20 cellular contexts compared by ENCODE assay signal in genomic region chr4:183831026-183831446, GRCh38.
DNase-seq lines count a peak whose midpoint lies in the region; ATAC-seq and TF ChIP-seq lines count a peak whose summit lies in the region.
"Had no signal": no experiment of that assay in that cellular context is flagged by ENCODE, and none has a peak within 500 bp of the region (broad histone marks: within the 10 kb centered on the region; RNA-seq: fewer than 3 reads in every experiment).

No MANE protein-coding gene starts in this region.

- H3K4me1 ChIP-seq in breast epithelium (no peaks in the 10 kb centered on the region), mucosa of descending colon (ENCODE audit: low read depth) (peaks cover 12% of the 10 kb centered on the region), upper lobe of left lung (peaks cover 19 to 39% (median 23%) of the 10 kb centered on the region in 4 donors), neuronal stem cell (ENCODE audit: control insufficient read depth in 2 of 2, insufficient read depth in 1 of 2, low read depth in 1 of 2, low read length in 2 of 2) (peaks cover 0 to 2% of the 10 kb centered on the region in 2 donors)

- no peak overlapping the region for H4K91ac ChIP-seq in neuronal stem cell (ENCODE audit: low read depth, low read length, poor library complexity)

- intact Hi-C loops in breast epithelium (cut with DNase I; ENCODE audit: low total_unique reads) (no loop called here), MCF 10A (cut with micrococcal nuclease) (no loop called here), left cardiac atrium (cut with DNase I) (no loop called here), mucosa of descending colon (cut with DNase I, micrococcal nuclease) (no loop called here)

- H2AK5ac ChIP-seq in neuronal stem cell (ENCODE audit: low read depth, low read length), result no peak overlapping the region

- no peaks in the 10 kb centered on the region for H3K9me3 ChIP-seq in breast epithelium
- no peaks in the 10 kb centered on the region for H3K9me3 ChIP-seq in mucosa of descending colon
- H3K9me3 ChIP-seq in upper lobe of left lung, result no peaks in the 10 kb centered on the region
- no peaks in the 10 kb centered on the region for H3K9me3 ChIP-seq in neuronal stem cell (replicated peaks in 1 of 2; ENCODE audit: control insufficient read depth in 2 of 2, insufficient read depth in 1 of 2, low read depth in 1 of 2, low read length in 2 of 2)
- H3K9me3 ChIP-seq: esophagus muscularis mucosa had no signal

- no peak for DNase-seq in breast epithelium (ENCODE audit: low spot score in 2 of 2)
- no peak for DNase-seq in MCF 10A (ENCODE audit: unreplicated experiment)
- DNase-seq in left cardiac atrium, result no peak
- no peak for DNase-seq in mucosa of descending colon
- DNase-seq in upper lobe of left lung, result no peak
- no peak for DNase-seq in CD1c-positive myeloid dendritic cell (ENCODE audit: extremely low spot score)
- DNase-seq in NCI-H510A treated with DMSO at 0.1 percent for 48 hours (lab: John Stamatoyannopoulos, UW), result no peak
- no peak for DNase-seq in neuronal stem cell (ENCODE audit: low spot score)
- DNase-seq: activated CD4-positive, alpha-beta memory T cell treated with anti-CD3 and anti-CD28 coated beads, Interleukin-2, amount 10 ng/mL, durations not matched to agents 7 days and 5 days; activated gamma-delta T cell treated with Interleukin-2 at 50 U/mL for 16 hours; central memory CD4-positive, alpha-beta T cell; H7; NCI-H1092 treated with DMSO at 0.1 percent for 48 hours; NCI-H2081 treated with DMSO at 0.1 percent for 48 hours; NCI-H510A; RPMI8226; stimulated activated naive CD8-positive, alpha-beta T cell treated with anti-CD3 and anti-CD28 coated beads, Interleukin-15, amount 100 ng/mL, for 72 hours had no signal

- H3K27ac ChIP-seq in breast epithelium (peak overlapping the region; percentile 1 to 3), upper lobe of left lung (peak overlapping the region in 2 of 4 donors; percentile 12 to 63), neuronal stem cell (replicated peaks; ENCODE audit: low read length) (no peak overlapping the region)
- H3K27ac ChIP-seq: 22Rv1, esophagus muscularis mucosa, KMS-11 had no signal

- H2BK15ac ChIP-seq in neuronal stem cell (ENCODE audit: low read length), result no peak overlapping the region

- no peak overlapping the region for H2BK5ac ChIP-seq in neuronal stem cell (ENCODE audit: low read length)

- H3K9me3 Mint-ChIP-seq in MCF 10A (ENCODE audit: unreplicated experiment), result no peaks in the 10 kb centered on the region
- H3K9me3 Mint-ChIP-seq: activated CD4-positive, alpha-beta memory T cell treated with anti-CD3 and anti-CD28 coated beads, Interleukin-2, amount 10 ng/mL, durations not matched to agents 7 days and 5 days; stimulated activated naive CD8-positive, alpha-beta T cell treated with anti-CD3 and anti-CD28 coated beads, Interleukin-15, amount 100 ng/mL, for 72 hours had no signal

- CTCF ChIA-PET in MCF 10A (lab: Yijun Ruan, JAX), result interaction anchor here (1.1 to 1.2 kb wide), 2 partner anchors 9 to 338 kb away, joined by 3 to 6 read pairs; no protein-coding TSS in a partner anchor

- H3K4me3 Mint-ChIP-seq in MCF 10A (ENCODE audit: unreplicated experiment), result no peak overlapping the region
- H3K4me3 Mint-ChIP-seq: activated CD4-positive, alpha-beta memory T cell treated with anti-CD3 and anti-CD28 coated beads, Interleukin-2, amount 10 ng/mL, durations not matched to agents 7 days and 5 days; stimulated activated naive CD8-positive, alpha-beta T cell treated with anti-CD3 and anti-CD28 coated beads, Interleukin-15, amount 100 ng/mL, for 72 hours had no signal

- no peak overlapping the region for H3K9ac ChIP-seq in neuronal stem cell (ENCODE audit: low read depth, low read length, poor library complexity)
- H3K9ac ChIP-seq: KMS-11 had no signal

- H2BK120ac ChIP-seq in neuronal stem cell (ENCODE audit: low read depth, low read length), result no peak overlapping the region

- H3K4ac ChIP-seq in neuronal stem cell (ENCODE audit: low read length), result no peak overlapping the region

- TF ChIP-seq POLR2A in breast epithelium (IDR thresholded peaks at IDR 0.05) (no peak), upper lobe of left lung (IDR thresholded peaks at IDR 0.05) (no peak)

- H3K14ac ChIP-seq in neuronal stem cell (ENCODE audit: low read length), result no peak overlapping the region

- no peak for TF ChIP-seq CTCF in breast epithelium (IDR thresholded peaks at IDR 0.05)
- TF ChIP-seq CTCF in MCF 10A (IDR thresholded peaks at IDR 0.05; ENCODE audit: unreplicated experiment), result no peak
- no peak for TF ChIP-seq CTCF in mucosa of descending colon (IDR thresholded peaks at IDR 0.05)
- TF ChIP-seq CTCF in upper lobe of left lung (IDR thresholded peaks at IDR 0.05), result no peak

- peaks cover 23% of the 10 kb centered on the region for H3K4me1 Mint-ChIP-seq in MCF 10A (ENCODE audit: insufficient read depth, unreplicated experiment)

- H3K27me3 ChIP-seq in breast epithelium (no peaks in the 10 kb centered on the region), upper lobe of left lung (no peaks in the 10 kb centered on the region), neuronal stem cell (ENCODE audit: control insufficient read depth in 3 of 3, insufficient read depth in 3 of 3, low read depth in 1 of 3, low read length in 3 of 3) (peaks cover 0 to 12% (median 0%) of the 10 kb centered on the region in 3 experiments)
- H3K27me3 ChIP-seq: esophagus muscularis mucosa had no signal

- H2AFZ ChIP-seq in neuronal stem cell (ENCODE audit: low read length), result no peak overlapping the region

- no peak overlapping the region for H3K4me2 ChIP-seq in neuronal stem cell (ENCODE audit: insufficient read depth, low read length, poor library complexity, severe bottlenecking)
- H3K4me2 ChIP-seq: KMS-11 had no signal

- no peak for TF ChIP-seq EP300 in upper lobe of left lung (IDR thresholded peaks at IDR 0.05)

- H2BK12ac ChIP-seq in neuronal stem cell (ENCODE audit: low read length), result no peak overlapping the region

- no peaks in the 10 kb centered on the region for H3K36me3 ChIP-seq in breast epithelium
- no peaks in the 10 kb centered on the region for H3K36me3 ChIP-seq in mucosa of descending colon (ENCODE audit: low read depth)
- H3K36me3 ChIP-seq in upper lobe of left lung, result no peaks in the 10 kb centered on the region
- H3K36me3 ChIP-seq in neuronal stem cell (replicated peaks in 1 of 2; ENCODE audit: control insufficient read depth in 2 of 2, insufficient read depth in 2 of 2, low read length in 2 of 2), result no peaks in the 10 kb centered on the region
- H3K36me3 ChIP-seq: esophagus muscularis mucosa had no signal

- no peaks in the 10 kb centered on the region for H3K79me1 ChIP-seq in neuronal stem cell (ENCODE audit: low read depth, low read length)

- H4K8ac ChIP-seq in neuronal stem cell (ENCODE audit: low read depth, low read length), result no peak overlapping the region

- H3K23ac ChIP-seq in neuronal stem cell (ENCODE audit: low read depth, low read length, poor library complexity), result no peak overlapping the region

- 24 to 37% methylated on average over 9 of the region's 9 CpGs for WGBS in upper lobe of left lung, 2 donors
- WGBS in neuronal stem cell (ENCODE audit: extremely low coverage in 2 of 2, insufficient read length in 2 of 2, insufficient replicate concordance in 1 of 2), 2 donors, result no CpG with 5 or more reads among the region's 9 CpGs

- H3K27ac Mint-ChIP-seq in MCF 10A (ENCODE audit: low read depth, unreplicated experiment), result no peak overlapping the region
- H3K27ac Mint-ChIP-seq: activated CD4-positive, alpha-beta memory T cell treated with anti-CD3 and anti-CD28 coated beads, Interleukin-2, amount 10 ng/mL, durations not matched to agents 7 days and 5 days had no signal

- no TSS peak for BruUV-seq in MCF 10A (replicated peaks; lab: Mats Ljungman, UMichigan)

- POLR2A ChIA-PET in MCF 10A (lab: Yijun Ruan, JAX), result interaction anchor here (0.6 to 0.9 kb wide), 2 partner anchors 15 to 553 kb away, joined by 3 read pairs; no protein-coding TSS in a partner anchor

- H3K36me3 Mint-ChIP-seq in MCF 10A (ENCODE audit: insufficient read depth, unreplicated experiment), result no peaks in the 10 kb centered on the region

- ATAC-seq in left cardiac atrium, result peak; percentile 34 to 44
- ATAC-seq in mucosa of descending colon, result peak; percentile 36
- ATAC-seq in upper lobe of left lung (ENCODE audit: low FRiP score in 2 of 2), result peak; percentile 29 to 31
- ATAC-seq: stimulated activated naive CD8-positive, alpha-beta T cell treated with anti-CD3 and anti-CD28 coated beads, Interleukin-15, amount 100 ng/mL, for 72 hours had no signal

- no peak overlapping the region for H3K4me3 ChIP-seq in breast epithelium
- no peak overlapping the region for H3K4me3 ChIP-seq in mucosa of descending colon
- H3K4me3 ChIP-seq in upper lobe of left lung, result no peak overlapping the region
- no peak overlapping the region for H3K4me3 ChIP-seq in neuronal stem cell (ENCODE audit: low read length in 2 of 2)
- H3K4me3 ChIP-seq: esophagus muscularis mucosa had no signal

- H3K18ac ChIP-seq in neuronal stem cell (ENCODE audit: low read length), result no peak overlapping the region

- no peaks in the 10 kb centered on the region for H3K27me3 Mint-ChIP-seq in MCF 10A (ENCODE audit: insufficient read depth, unreplicated experiment)
- H3K27me3 Mint-ChIP-seq: stimulated activated naive CD8-positive, alpha-beta T cell treated with anti-CD3 and anti-CD28 coated beads, Interleukin-15, amount 100 ng/mL, for 72 hours had no signal
